22 cellular contexts compared by ENCODE assay signal in the genomic region with DNA sequence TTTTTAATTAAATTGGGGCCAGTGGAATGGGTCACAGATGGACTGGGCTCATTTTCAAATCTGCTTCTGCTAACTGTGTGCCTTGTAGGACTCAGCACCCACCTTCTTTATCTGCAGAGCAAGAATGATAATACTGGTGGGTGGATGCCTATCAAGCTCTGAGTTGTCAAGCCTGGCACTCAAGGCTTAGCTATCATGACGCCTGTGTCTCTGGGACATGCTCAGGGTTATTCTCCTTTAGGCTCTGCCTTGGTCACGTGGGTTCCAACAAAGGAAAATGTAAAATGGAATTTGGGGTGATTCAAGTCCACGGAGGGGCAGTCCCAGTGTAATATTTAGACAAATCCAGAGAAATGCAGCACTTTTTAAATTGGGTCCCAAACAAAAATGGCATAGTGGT.
"Had no signal": no experiment of that assay in that cellular context is flagged by ENCODE, and none has a peak within 500 bp of the region (broad histone marks: within the 10 kb centered on the region; RNA-seq: fewer than 3 reads in every experiment).

No MANE protein-coding gene starts in this region.

- ATAC-seq: effector memory CD8-positive, alpha-beta T cell; gastroesophageal sphincter; lower lobe of right lung; psoas muscle had no signal

- H3K27ac ChIP-seq: epithelial cell of prostate, esophagus squamous epithelium, gastroesophageal sphincter, left ventricle myocardium inferior, lower lobe of right lung, parathyroid adenoma, psoas muscle, stomach, thoracic aorta, transverse colon had no signal

- H3K36me3 ChIP-seq: esophagus squamous epithelium, gastroesophageal sphincter, left ventricle myocardium inferior, lower lobe of right lung, stomach, thoracic aorta, transverse colon had no signal

- H3K4me3 ChIP-seq: esophagus squamous epithelium, gastroesophageal sphincter, left ventricle myocardium inferior, lower lobe of right lung, psoas muscle, stomach, thoracic aorta, transverse colon had no signal

- H3K9ac ChIP-seq: parathyroid adenoma had no signal

- H3K4me1 ChIP-seq: esophagus squamous epithelium, gastroesophageal sphincter, left ventricle myocardium inferior, lower lobe of right lung, parathyroid adenoma, psoas muscle, stomach, transverse colon had no signal

- H2AFZ ChIP-seq: parathyroid adenoma had no signal

- DNase-seq: effector memory CD8-positive, alpha-beta T cell; esophagus squamous epithelium; foreskin fibroblast; glutamatergic neuron; immature natural killer cell; left ventricle myocardium inferior; lower lobe of right lung; midbrain; naive B cell; psoas muscle; small intestine; stimulated activated CD4-positive, alpha-beta T cell treated with anti-CD3 and anti-CD28 coated beads, Interleukin-12 subunit alpha, Interleukin-12 subunit beta, amount 100 ng/mL, for 4 hours; stimulated activated naive CD4-positive, alpha-beta T cell; stomach; substantia nigra; transverse colon had no signal

- H3K9me3 ChIP-seq: esophagus squamous epithelium, gastroesophageal sphincter, left ventricle myocardium inferior, lower lobe of right lung, psoas muscle, stomach, thoracic aorta, transverse colon had no signal

- FAIRE-seq: colon, keratinocyte, small intestine had no signal

- H3K79me2 ChIP-seq: parathyroid adenoma had no signal

- H3K27me3 ChIP-seq: esophagus squamous epithelium, gastroesophageal sphincter, stomach, transverse colon had no signal
